In genomic region chr15:65868546-65869126, GRCh38 we compare ENCODE assay signal across 8 cellular contexts. TPM values are rescaled to one million over a fixed set of nuclear protein-coding genes. Genes with fewer than 3 reads are reported as not detected.
A peak's percentile ranks its signal among the peaks of the same experiment; 100 is the strongest.
DNase-seq lines count a peak whose midpoint lies in the region; ATAC-seq and TF ChIP-seq lines count a peak whose summit lies in the region.

No MANE protein-coding gene starts in this region.

- H3K4me3 ChIP-seq in right cardiac atrium (ENCODE audit: low read length) (peak overlapping the region; percentile 79), spleen (peak overlapping the region; percentile 83 to 97 (median 88))

- no peaks in the 10 kb centered on the region for H3K9me3 ChIP-seq in T-helper 17 cell (ENCODE audit: control insufficient read depth, low read length, poor library complexity, severe bottlenecking)
- no peaks in the 10 kb centered on the region for H3K9me3 ChIP-seq in right cardiac atrium (ENCODE audit: control insufficient read depth, low read length)
- H3K9me3 ChIP-seq in spleen = no peaks in the 10 kb centered on the region

- no peak for TF ChIP-seq POLR2A in spleen (IDR thresholded peaks at IDR 0.05)

- H3K4me1 Mint-ChIP-seq in T-helper 17 cell = peaks cover 24% of the 10 kb centered on the region

- H3K27ac ChIP-seq in right cardiac atrium (ENCODE audit: low read length) = no peak overlapping the region
- peak overlapping the region; percentile 93 to 99 (median 96) for H3K27ac ChIP-seq in spleen

- peak; percentile 52 for DNase-seq in NCI-H2171 (lab: John Stamatoyannopoulos, UW)
- no peak for DNase-seq in NCI-H2171 treated with DMSO at 0.1 percent for 48 hours (lab: John Stamatoyannopoulos, UW)
- no peak for DNase-seq in T-helper 17 cell
- no peak for DNase-seq in right cardiac atrium
- DNase-seq in spleen = no peak
- DNase-seq in NCI-H1048 (lab: John Stamatoyannopoulos, UW) = no peak
- DNase-seq in activated CD8-positive, alpha-beta memory T cell treated with anti-CD3 and anti-CD28 coated beads, Interleukin-2, amount 50 U/mL, for 4 hours = no peak
- DNase-seq in NCI-H748 (lab: John Stamatoyannopoulos, UW; ENCODE audit: unreplicated experiment) = no peak

- peak overlapping the region; percentile 100 for H3K4me3 Mint-ChIP-seq in T-helper 17 cell

- H3K27me3 ChIP-seq in right cardiac atrium (ENCODE audit: control insufficient read depth, insufficient read depth) = no peaks in the 10 kb centered on the region
- no peaks in the 10 kb centered on the region for H3K27me3 ChIP-seq in spleen (replicated peaks in 1 of 7)

- peaks cover 4% of the 10 kb centered on the region for H3K36me3 Mint-ChIP-seq in T-helper 17 cell (ENCODE audit: low read depth)

- peak overlapping the region; percentile 99 for H3K27ac Mint-ChIP-seq in T-helper 17 cell

- intact Hi-C loops in right cardiac atrium (cut with DNase I) = loop anchor here in 1 of 4 donors (10.0 kb wide), 1 partner anchor 74 kb away; the partner anchor contains the start of gene DENND4A
- intact Hi-C loops in spleen (cut with DNase I; ENCODE audit: low total_unique reads) = no loop called here

- H3K4me1 ChIP-seq in right cardiac atrium (ENCODE audit: control insufficient read depth, insufficient read depth, low read length) (no peaks in the 10 kb centered on the region), spleen (peaks cover 17 to 44% (median 34%) of the 10 kb centered on the region in 6 donors)

- no peaks in the 10 kb centered on the region for H3K27me3 Mint-ChIP-seq in T-helper 17 cell

- H3K36me3 ChIP-seq in spleen = no peaks in the 10 kb centered on the region

- WGBS in right cardiac atrium = 66% methylated on average over 11 of the region's 11 CpGs
- WGBS in spleen, 5 donors = 64 to 68% (median 67%) methylated on average over 11 of the region's 11 CpGs

- no peak for TF ChIP-seq CTCF in spleen (IDR thresholded peaks at IDR 0.05 in 8 of 11, conservative IDR thresholded peaks at IDR 0.05 in 3 of 11)

- ATAC-seq in T-helper 17 cell = no peak
- ATAC-seq in right cardiac atrium = no peak

RNA-seq across cellular contexts. Expression of gene RAB11A, which starts 0.7 kb away (rescaled TPM):
- total RNA-seq in T-helper 17 cell = 100 to 1,000 TPM; 102 to 122 TPM
- total RNA-seq in right cardiac atrium = 100 to 1,000 TPM; 150 to 180 (median 163) TPM
- 136 TPM for polyA plus RNA-seq in right cardiac atrium
- total RNA-seq in spleen = 100 to 1,000 TPM; 173 to 313 (median 255) TPM
- 100 to 1,000 TPM in 2 of 3 donors, 10 to 100 TPM in 1; 86.7 to 153 (median 128) TPM for polyA plus RNA-seq in spleen
